In the genomic region with DNA sequence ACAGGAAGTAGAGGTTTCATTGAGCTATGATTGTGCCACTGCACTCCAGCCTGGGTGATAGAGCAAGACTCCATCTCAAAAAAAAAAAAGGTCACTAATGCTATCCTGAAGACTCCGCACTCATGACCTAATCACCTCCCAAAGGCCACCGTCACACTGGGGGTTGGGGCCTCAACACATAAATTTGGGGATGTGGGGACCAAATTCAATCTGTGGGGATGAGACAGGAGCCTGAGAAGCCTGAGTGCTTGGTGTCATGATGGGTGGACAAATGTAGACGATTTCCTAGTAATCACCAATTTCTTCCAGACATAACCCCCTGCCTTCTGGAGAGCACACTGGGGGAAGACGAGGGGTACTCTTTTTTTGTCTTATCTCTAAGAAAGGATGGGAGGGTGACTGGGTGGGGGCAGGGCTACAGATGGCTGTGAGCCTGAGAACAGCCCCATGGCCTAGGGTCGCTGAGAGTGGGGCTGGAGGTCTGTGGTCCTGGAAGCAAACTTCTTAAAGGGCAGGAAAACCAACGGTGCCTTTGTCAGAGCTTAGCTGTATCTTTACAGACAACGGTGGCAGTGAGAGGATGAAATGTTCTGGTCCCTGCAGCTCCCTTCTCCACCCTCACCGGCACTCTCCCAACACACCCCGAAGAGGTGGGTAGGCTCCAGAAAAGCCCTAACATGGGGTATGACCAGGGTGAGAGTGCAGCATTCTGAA, we compare ENCODE assay signal across 18 cellular contexts. TPM values are rescaled to one million over a fixed set of nuclear protein-coding genes. Genes with fewer than 3 reads are reported as not detected.
DNase-seq lines count a peak whose midpoint lies in the region; ATAC-seq and TF ChIP-seq lines count a peak whose summit lies in the region.
"Had no signal": no experiment of that assay in that cellular context is flagged by ENCODE, and none has a peak within 500 bp of the region (broad histone marks: within the 10 kb centered on the region; RNA-seq: fewer than 3 reads in every experiment).

No MANE protein-coding gene starts in this region.

- peaks cover 4% of the 10 kb centered on the region for H3K27me3 Mint-ChIP-seq in activated T-cell treated with anti-CD3 and anti-CD28 coated beads, Interleukin-2, amount 50 U/mL, for 24 hours

- H3K27me3 ChIP-seq in testis, result no peaks in the 10 kb centered on the region

- H3K9me3 ChIP-seq in OCI-LY7 (ENCODE audit: low read length), result peaks cover 6% of the 10 kb centered on the region; the same call in 1 of the 2 replicates
- H3K9me3 ChIP-seq in testis, result no peaks in the 10 kb centered on the region

- intact Hi-C loops in OCI-LY7 (cut with micrococcal nuclease; ENCODE audit: unreplicated experiment) (loop anchor here (2.0 kb wide), 1 partner anchor 125 kb away; no protein-coding TSS in a partner anchor), testis (cut with DNase I; ENCODE audit: low total_unique reads) (no loop called here)

- H3K9me2 ChIP-seq in OCI-LY7 (ENCODE audit: insufficient read depth, low read length), result no peaks in the 10 kb centered on the region

- H3K4me1 ChIP-seq in OCI-LY7 (ENCODE audit: insufficient read depth, low read length, poor library complexity, severe bottlenecking) (peaks cover 56% of the 10 kb centered on the region), testis (peaks cover 6% of the 10 kb centered on the region)

- H3K36me3 Mint-ChIP-seq in activated T-cell treated with anti-CD3 and anti-CD28 coated beads, Interleukin-2, amount 50 U/mL, for 24 hours (ENCODE audit: low read depth), result no peaks in the 10 kb centered on the region
- H3K36me3 Mint-ChIP-seq: CD4-positive, CD25-positive, alpha-beta regulatory T cell had no signal

- no peaks in the 10 kb centered on the region for H3K36me3 ChIP-seq in OCI-LY7 (ENCODE audit: insufficient read depth, low read length)
- no peaks in the 10 kb centered on the region for H3K36me3 ChIP-seq in testis (ENCODE audit: low read depth, missing control alignments)

- H2AFZ ChIP-seq in OCI-LY7 (ENCODE audit: low read length), result 0 out of 2 replicates have a peak overlapping the region, but pooled peaks have one; percentile 12
- H2AFZ ChIP-seq: GM23338 had no signal

- no peaks in the 10 kb centered on the region for H4K20me1 ChIP-seq in OCI-LY7 (ENCODE audit: insufficient read depth, low read length)

- H3K4me1 Mint-ChIP-seq in activated T-cell treated with anti-CD3 and anti-CD28 coated beads, Interleukin-2, amount 50 U/mL, for 24 hours (ENCODE audit: low read depth), result peaks cover 18% of the 10 kb centered on the region

- CTCF ChIA-PET in OCI-LY7 (lab: Charles Lee; ENCODE audit: unreplicated experiment), result interaction anchor here (0.8 kb wide), 1 partner anchor 48 kb away, joined by 3 read pairs; no protein-coding TSS in a partner anchor

- no peak for TF ChIP-seq POLR2A in testis (IDR thresholded peaks at IDR 0.05)

- ATAC-seq in left lobe of liver, result no peak
- no peak for ATAC-seq in omental fat pad (ENCODE audit: low FRiP score)
- ATAC-seq: GM23338, K562, PC-3 had no signal

- H3K27ac ChIP-seq in OCI-LY7 (ENCODE audit: low read depth, low read length, poor library complexity, severe bottlenecking) (no peak overlapping the region), testis (no peak overlapping the region)

- BruUV-seq in OCI-LY7 (replicated peaks; lab: Mats Ljungman, UMichigan), result no TSS peak

- no peak overlapping the region for H3K4me3 ChIP-seq in OCI-LY7 (ENCODE audit: low read depth, low read length, poor library complexity, severe bottlenecking)
- no peak overlapping the region for H3K4me3 ChIP-seq in testis
- H3K4me3 ChIP-seq: GM23338, K562 had no signal

- peaks cover 7% of the 10 kb centered on the region for H3K9me3 Mint-ChIP-seq in activated T-cell treated with anti-CD3 and anti-CD28 coated beads, Interleukin-2, amount 50 U/mL, for 24 hours

- 75 to 80% methylated on average over 9 of the region's 9 CpGs for WGBS in testis, 2 donors

- H3K4me3 Mint-ChIP-seq in activated T-cell treated with anti-CD3 and anti-CD28 coated beads, Interleukin-2, amount 50 U/mL, for 24 hours, result no peak overlapping the region
- H3K4me3 Mint-ChIP-seq: CD4-positive, CD25-positive, alpha-beta regulatory T cell; GM23338; HFFc6 had no signal

- peak; percentile 14 for DNase-seq in activated T-cell treated with anti-CD3 and anti-CD28 coated beads, Interleukin-2, amount 50 U/mL, for 24 hours
- no peak for DNase-seq in activated T-cell treated with anti-CD3 and anti-CD28 coated beads for 4 hours
- no peak for DNase-seq in OCI-LY7 (ENCODE audit: low spot score)
- peak; percentile 26 for DNase-seq in left lobe of liver (ENCODE audit: low spot score)
- peak; percentile 4 for DNase-seq in testis
- no peak for DNase-seq in H4 (ENCODE audit: low spot score)
- no peak for DNase-seq in omental fat pad (ENCODE audit: low spot score)
- DNase-seq in NCI-H1436 treated with DMSO at 0.1 percent for 48 hours (lab: John Stamatoyannopoulos, UW), result no peak
- DNase-seq: CD4-positive, CD25-positive, alpha-beta regulatory T cell; DMS79; HFFc6; NCI-H1048; NCI-H345; NCI-H526 treated with DMSO at 0.1 percent for 48 hours; NK-92 treated with Interleukin-12 subunit alpha and Interleukin-12 subunit beta, amount 100 ng/mL, for 24 hours; PC-3 had no signal

- no peaks in the 10 kb centered on the region for H3K79me2 ChIP-seq in OCI-LY7 (ENCODE audit: insufficient read depth, low read depth, low read length)

- H3K27ac Mint-ChIP-seq in activated T-cell treated with anti-CD3 and anti-CD28 coated beads, Interleukin-2, amount 50 U/mL, for 24 hours, result no peak overlapping the region
- H3K27ac Mint-ChIP-seq: GM23338, HFFc6 had no signal

- POLR2A ChIA-PET in OCI-LY7 (lab: Charles Lee), result interaction anchor here (0.5 to 2.7 kb wide), 4 partner anchors 15 to 205 kb away, joined by 3 to 15 read pairs (median 4); no protein-coding TSS in a partner anchor

- H3K4me2 ChIP-seq in OCI-LY7 (ENCODE audit: low read length), result no peak overlapping the region
- H3K4me2 ChIP-seq: GM23338 had no signal

- TF ChIP-seq CTCF in OCI-LY7 (conservative IDR thresholded peaks at IDR 0.05; ENCODE audit: low read length) (no peak), testis (IDR thresholded peaks at IDR 0.05) (no peak), omental fat pad (IDR thresholded peaks at IDR 0.05) (no peak)

RNA-seq across cellular contexts. Expression of gene KLF13, which starts 16.6 kb away (rescaled TPM):
- 62.0 and 64.6 TPM in 2 replicates for total RNA-seq in OCI-LY7 (2014; rRNA removed; shearing (Covaris generic))
- total RNA-seq in OCI-LY7 (2022), result 62.6 and 63.2 TPM in 2 replicates
- total RNA-seq in left lobe of liver, result 91.9 TPM
- total RNA-seq in testis, result 10 to 100 TPM; 41.9 to 61.7 TPM
- 45.7 TPM for polyA plus RNA-seq in testis (ENCODE audit: insufficient read depth, low read depth, low replicate concordance)
- 12.0 and 20.8 TPM in 2 replicates for total RNA-seq in H4 (2014; rRNA removed; shearing (Covaris generic))
- total RNA-seq in omental fat pad, result 10 to 100 TPM; 49.7 to 67.5 (median 62.3) TPM

Comparison
In these comparisons a context has a peak if more than half of its experiments do, and no peak if none do; other contexts are left out.
1. DNase-seq: peak in activated T-cell treated with anti-CD3 and anti-CD28 coated beads, Interleukin-2, amount 50 U/mL, for 24 hours (single experiment), left lobe of liver (single experiment) and testis (single experiment); none in activated T-cell treated with anti-CD3 and anti-CD28 coated beads for 4 hours (single experiment), OCI-LY7 (single experiment), H4 (single experiment), omental fat pad (single experiment) and NCI-H1436 treated with DMSO at 0.1 percent for 48 hours (single experiment).